Comparison of ENCODE assay signal across 1 cellular context in the genomic region with DNA sequence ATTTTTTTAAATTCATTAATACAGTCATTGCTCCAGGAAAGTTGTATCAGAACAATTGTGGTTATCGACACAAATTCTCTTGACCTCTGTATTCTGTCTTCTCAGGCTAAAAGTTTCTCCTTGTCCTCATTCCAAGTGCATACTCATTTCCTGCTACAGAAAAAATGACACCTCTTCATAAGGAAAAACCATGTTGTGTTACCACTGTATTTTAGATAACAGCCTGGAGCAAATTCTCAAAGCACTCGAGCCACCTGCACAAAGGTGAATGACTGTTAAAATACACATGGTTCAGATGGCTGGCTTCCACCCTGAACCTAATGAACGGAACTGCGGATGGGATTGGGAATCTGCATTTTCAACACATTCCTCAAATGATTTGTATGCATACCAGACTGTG.
TF ChIP-seq lines count a peak whose summit lies in the region.

No MANE protein-coding gene starts in this region.

TF ChIP-seq in GM23338, 12 proteins besides CTCF, POLR2A, EP300 and RAD21 (continued from another document):
- TF ChIP-seq CREB1 (CRISPR knock-in tag; IDR thresholded peaks at IDR 0.05; ENCODE audit: low read depth) (no peak), NANOG (IDR thresholded peaks at IDR 0.05; ENCODE audit: borderline replicate concordance) (no peak)
